23 cellular contexts compared by ENCODE assay signal in the genomic region with DNA sequence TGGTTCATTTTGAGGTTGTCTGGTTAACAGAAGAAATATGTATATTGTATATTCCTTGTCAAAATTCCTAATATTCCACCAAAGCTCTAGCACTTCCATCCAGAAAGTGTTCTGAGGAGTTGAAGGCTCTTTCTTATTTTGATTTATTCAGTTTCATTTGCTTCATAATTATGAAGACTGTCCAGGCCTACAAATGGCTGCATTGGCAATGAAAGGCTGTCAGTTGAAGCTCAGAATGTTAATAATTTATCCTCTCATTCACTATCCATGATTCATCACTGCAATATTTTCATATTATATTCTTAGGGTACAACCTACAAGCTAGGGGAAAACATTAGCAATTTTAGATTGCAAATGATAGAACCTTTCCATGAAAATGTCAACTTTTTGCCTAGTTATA. TPM values are rescaled to one million over a fixed set of nuclear protein-coding genes. Genes with fewer than 3 reads are reported as not detected.
DNase-seq lines count a peak whose midpoint lies in the region; ATAC-seq and TF ChIP-seq lines count a peak whose summit lies in the region.
"Had no signal": no experiment of that assay in that cellular context is flagged by ENCODE, and none has a peak within 500 bp of the region (broad histone marks: within the 10 kb centered on the region; RNA-seq: fewer than 3 reads in every experiment).

No MANE protein-coding gene starts in this region.

- no peak overlapping the region for H3K4me3 ChIP-seq in osteoblast (ENCODE audit: insufficient read depth, low read length)
- H3K4me3 ChIP-seq: colonic mucosa, GM23248, heart right ventricle, smooth muscle cell, thoracic aorta, uterus had no signal

- H2AFZ ChIP-seq in osteoblast (ENCODE audit: low read length): no peak overlapping the region
- H2AFZ ChIP-seq: GM23248 had no signal

- no peaks in the 10 kb centered on the region for H3K9me3 Mint-ChIP-seq in activated CD8-positive, alpha-beta T cell treated with anti-CD3 and anti-CD28 coated beads for 36 hours
- no peaks in the 10 kb centered on the region for H3K9me3 Mint-ChIP-seq in activated CD8-positive, alpha-beta T cell treated with anti-CD3 and anti-CD28 coated beads, Interleukin-2, amount 10 ng/mL, durations not matched to agents 7 days and 5 days (ENCODE audit: insufficient read depth)
- H3K9me3 Mint-ChIP-seq in IgD-negative memory B cell: no peaks in the 10 kb centered on the region
- no peaks in the 10 kb centered on the region for H3K9me3 Mint-ChIP-seq in activated T-helper 17 cell treated with anti-CD3 and anti-CD28 coated beads, Interleukin-2, amount 50 U/mL, for 72 hours
- H3K9me3 Mint-ChIP-seq in Calu3 (ENCODE audit: low read depth, unreplicated experiment): no peaks in the 10 kb centered on the region

- H3K36me3 Mint-ChIP-seq in activated CD8-positive, alpha-beta T cell treated with anti-CD3 and anti-CD28 coated beads for 36 hours (ENCODE audit: low read depth): peaks cover 67% of the 10 kb centered on the region
- H3K36me3 Mint-ChIP-seq in activated CD8-positive, alpha-beta T cell treated with anti-CD3 and anti-CD28 coated beads, Interleukin-2, amount 10 ng/mL, durations not matched to agents 7 days and 5 days (ENCODE audit: low read depth): peaks cover 53% of the 10 kb centered on the region
- H3K36me3 Mint-ChIP-seq in IgD-negative memory B cell: peaks cover 10% of the 10 kb centered on the region
- peaks cover 85% of the 10 kb centered on the region for H3K36me3 Mint-ChIP-seq in activated T-helper 17 cell treated with anti-CD3 and anti-CD28 coated beads, Interleukin-2, amount 50 U/mL, for 72 hours (ENCODE audit: low read depth)
- no peaks in the 10 kb centered on the region for H3K36me3 Mint-ChIP-seq in Calu3 (ENCODE audit: insufficient read depth, unreplicated experiment)

- H3K9me3 ChIP-seq in osteoblast (ENCODE audit: low read depth, low read length): no peaks in the 10 kb centered on the region
- H3K9me3 ChIP-seq: colonic mucosa, heart right ventricle, thoracic aorta, uterus had no signal

- H3K4me2 ChIP-seq in osteoblast (ENCODE audit: insufficient read depth, low read length): no peak overlapping the region
- H3K4me2 ChIP-seq: smooth muscle cell had no signal

- POLR2A ChIA-PET in activated CD8-positive, alpha-beta T cell treated with anti-CD3 and anti-CD28 coated beads for 36 hours (lab: Charles Lee): no interaction called here
- POLR2A ChIA-PET in activated CD8-positive, alpha-beta T cell treated with anti-CD3 and anti-CD28 coated beads, Interleukin-2, amount 10 ng/mL, durations not matched to agents 7 days and 5 days (lab: Charles Lee): interaction anchor here (4.5 kb wide), 1 partner anchor 57 kb away, joined by 47 read pairs; a partner anchor contains a TSS

- no peaks in the 10 kb centered on the region for H3K27me3 ChIP-seq in osteoblast (ENCODE audit: insufficient read depth, low read length)
- H3K27me3 ChIP-seq: colonic mucosa, heart right ventricle, uterus had no signal

- H3K4me1 Mint-ChIP-seq in activated CD8-positive, alpha-beta T cell treated with anti-CD3 and anti-CD28 coated beads for 36 hours (ENCODE audit: low read depth): peaks cover 73% of the 10 kb centered on the region
- peaks cover 50% of the 10 kb centered on the region for H3K4me1 Mint-ChIP-seq in activated CD8-positive, alpha-beta T cell treated with anti-CD3 and anti-CD28 coated beads, Interleukin-2, amount 10 ng/mL, durations not matched to agents 7 days and 5 days (ENCODE audit: low read depth)
- H3K4me1 Mint-ChIP-seq in IgD-negative memory B cell (peaks cover 61 to 71% (median 67%) of the 10 kb centered on the region in 3 donors), Calu3 (ENCODE audit: low read depth, unreplicated experiment) (peaks cover 18% of the 10 kb centered on the region)
- peaks cover 32% of the 10 kb centered on the region for H3K4me1 Mint-ChIP-seq in activated T-helper 17 cell treated with anti-CD3 and anti-CD28 coated beads, Interleukin-2, amount 50 U/mL, for 72 hours

- intact Hi-C loops in activated CD8-positive, alpha-beta T cell treated with anti-CD3 and anti-CD28 coated beads for 36 hours (cut with micrococcal nuclease): no loop called here
- intact Hi-C loops in Calu3 (cut with micrococcal nuclease; ENCODE audit: unreplicated experiment): no loop called here

- no peak overlapping the region for H3K4me3 Mint-ChIP-seq in activated CD8-positive, alpha-beta T cell treated with anti-CD3 and anti-CD28 coated beads for 36 hours
- no peak overlapping the region for H3K4me3 Mint-ChIP-seq in activated CD8-positive, alpha-beta T cell treated with anti-CD3 and anti-CD28 coated beads, Interleukin-2, amount 10 ng/mL, durations not matched to agents 7 days and 5 days
- H3K4me3 Mint-ChIP-seq in IgD-negative memory B cell (peak overlapping the region in 2 of 4 donors; percentile 29 to 38), Calu3 (ENCODE audit: low read depth, unreplicated experiment) (no peak overlapping the region)
- peak overlapping the region; percentile 35 for H3K4me3 Mint-ChIP-seq in activated T-helper 17 cell treated with anti-CD3 and anti-CD28 coated beads, Interleukin-2, amount 50 U/mL, for 72 hours

- H3K27ac Mint-ChIP-seq in activated CD8-positive, alpha-beta T cell treated with anti-CD3 and anti-CD28 coated beads for 36 hours: peak overlapping the region; percentile 60
- H3K27ac Mint-ChIP-seq in activated CD8-positive, alpha-beta T cell treated with anti-CD3 and anti-CD28 coated beads, Interleukin-2, amount 10 ng/mL, durations not matched to agents 7 days and 5 days: no peak overlapping the region
- H3K27ac Mint-ChIP-seq in IgD-negative memory B cell (peak overlapping the region; percentile 13 to 86 (median 31)), Calu3 (ENCODE audit: unreplicated experiment) (no peak overlapping the region)
- peak overlapping the region; percentile 72 for H3K27ac Mint-ChIP-seq in activated T-helper 17 cell treated with anti-CD3 and anti-CD28 coated beads, Interleukin-2, amount 50 U/mL, for 72 hours

- peak overlapping the region; percentile 20 for H3K27ac ChIP-seq in osteoblast (ENCODE audit: low read depth, low read length)
- H3K27ac ChIP-seq: colonic mucosa, GM23248, heart right ventricle, thoracic aorta, uterus had no signal

- DNase-seq in activated CD8-positive, alpha-beta T cell treated with anti-CD3 and anti-CD28 coated beads for 36 hours: no peak
- no peak for DNase-seq in activated CD8-positive, alpha-beta T cell treated with anti-CD3 and anti-CD28 coated beads, Interleukin-2, amount 10 ng/mL, durations not matched to agents 7 days and 5 days
- DNase-seq in osteoblast (ENCODE audit: insufficient read length, low spot score, missing footprints) (peak; percentile 30), UCSD-AML1 (lab: John Stamatoyannopoulos, UW; ENCODE audit: unreplicated experiment) (no peak), Calu3 (no peak)
- no peak for DNase-seq in stimulated activated CD8-positive, alpha-beta memory T cell treated with anti-CD3 and anti-CD28 coated beads, Interleukin-4, amount 100 ng/mL, for 48 hours
- DNase-seq: activated effector memory CD4-positive, alpha-beta T cell treated with anti-CD3 and anti-CD28 coated beads, Interleukin-2, amount 50 U/mL, for 16 hours; amniotic stem cell; colonic mucosa; DMS 273 treated with DMSO at 0.1 percent for 48 hours; effector memory CD4-positive, alpha-beta T cell; foreskin fibroblast; GM23248; heart right ventricle; left colon; NCI-H82; nucleus accumbens; stimulated activated CD4-positive, alpha-beta T cell treated with anti-CD3 and anti-CD28 coated beads, Interleukin-2, amount 100 ng/mL, for 24 hours; uterus had no signal

- no peak for ATAC-seq in activated CD8-positive, alpha-beta T cell treated with anti-CD3 and anti-CD28 coated beads for 36 hours
- ATAC-seq in activated CD8-positive, alpha-beta T cell treated with anti-CD3 and anti-CD28 coated beads, Interleukin-2, amount 10 ng/mL, durations not matched to agents 7 days and 5 days: no peak
- ATAC-seq in activated T-helper 17 cell treated with anti-CD3 and anti-CD28 coated beads, Interleukin-2, amount 50 U/mL, for 72 hours (replicated peaks): no peak
- ATAC-seq: heart right ventricle, left colon had no signal

- H3K27me3 Mint-ChIP-seq in activated CD8-positive, alpha-beta T cell treated with anti-CD3 and anti-CD28 coated beads for 36 hours: no peaks in the 10 kb centered on the region
- no peaks in the 10 kb centered on the region for H3K27me3 Mint-ChIP-seq in activated CD8-positive, alpha-beta T cell treated with anti-CD3 and anti-CD28 coated beads, Interleukin-2, amount 10 ng/mL, durations not matched to agents 7 days and 5 days (ENCODE audit: low read depth)
- H3K27me3 Mint-ChIP-seq in IgD-negative memory B cell: no peaks in the 10 kb centered on the region
- H3K27me3 Mint-ChIP-seq in activated T-helper 17 cell treated with anti-CD3 and anti-CD28 coated beads, Interleukin-2, amount 50 U/mL, for 72 hours: no peaks in the 10 kb centered on the region
- no peaks in the 10 kb centered on the region for H3K27me3 Mint-ChIP-seq in Calu3 (ENCODE audit: unreplicated experiment)

- TF ChIP-seq CTCF in activated CD8-positive, alpha-beta T cell treated with anti-CD3 and anti-CD28 coated beads for 36 hours (IDR thresholded peaks at IDR 0.05): no peak
- no peak for TF ChIP-seq CTCF in osteoblast (IDR thresholded peaks at IDR 0.05; ENCODE audit: extremely low read depth, low read depth, low read length)
- TF ChIP-seq CTCF in Calu3 (IDR thresholded peaks at IDR 0.05; ENCODE audit: unreplicated experiment): no peak

- H3K36me3 ChIP-seq in osteoblast (ENCODE audit: insufficient read depth, low read length): peaks cover 13% of the 10 kb centered on the region
- H3K36me3 ChIP-seq: colonic mucosa, thoracic aorta, uterus had no signal

- peaks cover 41% of the 10 kb centered on the region for H3K79me2 ChIP-seq in osteoblast (ENCODE audit: insufficient read depth, low read length)

- H3K4me1 ChIP-seq in osteoblast (ENCODE audit: insufficient read depth, low read length): peaks cover 23% of the 10 kb centered on the region
- H3K4me1 ChIP-seq: uterus had no signal

- H4K20me1 ChIP-seq in osteoblast (ENCODE audit: insufficient read depth, low read length): no peaks in the 10 kb centered on the region

- CTCF ChIA-PET in activated CD8-positive, alpha-beta T cell treated with anti-CD3 and anti-CD28 coated beads for 36 hours (lab: Charles Lee): interaction anchor here (1.1 kb wide), 1 partner anchor 10 kb away, joined by 4 read pairs; no protein-coding TSS in a partner anchor
- CTCF ChIA-PET in activated CD8-positive, alpha-beta T cell treated with anti-CD3 and anti-CD28 coated beads, Interleukin-2, amount 10 ng/mL, durations not matched to agents 7 days and 5 days (lab: Charles Lee): interaction anchor here (1.0 to 1.1 kb wide), 3 partner anchors 10 to 62 kb away, joined by 3 to 5 read pairs (median 3); no protein-coding TSS in a partner anchor
- CTCF ChIA-PET in Calu3 (lab: Charles Lee): no interaction called here

- BruUV-seq in Calu3 (replicated peaks; lab: Mats Ljungman, UMichigan): no TSS peak

RNA-seq across cellular contexts. Expression of a gene that starts 57.3 kb away (rescaled TPM):
- 10 to 100 TPM; 26.7 to 28.3 TPM for total RNA-seq in activated CD8-positive, alpha-beta T cell treated with anti-CD3 and anti-CD28 coated beads for 36 hours
- total RNA-seq in activated CD8-positive, alpha-beta T cell treated with anti-CD3 and anti-CD28 coated beads, Interleukin-2, amount 10 ng/mL, durations not matched to agents 7 days and 5 days: 10 to 100 TPM; 18.0 to 21.6 TPM
- polyA plus RNA-seq in IgD-negative memory B cell: 154 TPM
- total RNA-seq in activated T-helper 17 cell treated with anti-CD3 and anti-CD28 coated beads, Interleukin-2, amount 50 U/mL, for 72 hours: 10 to 100 TPM; 65.5 to 93.8 TPM
- total RNA-seq in osteoblast (88.4 and 94.1 TPM in 2 replicates), Calu3 (2022) (9.5 and 10.0 TPM in 2 replicates)

Comparison
In these comparisons a context has a peak if more than half of its experiments do, and no peak if none do; other contexts are left out.
1. H3K27ac Mint-ChIP-seq: peak in activated CD8-positive, alpha-beta T cell treated with anti-CD3 and anti-CD28 coated beads for 36 hours (single experiment), IgD-negative memory B cell (3 of 3) and activated T-helper 17 cell treated with anti-CD3 and anti-CD28 coated beads, Interleukin-2, amount 50 U/mL, for 72 hours (single experiment); none in activated CD8-positive, alpha-beta T cell treated with anti-CD3 and anti-CD28 coated beads, Interleukin-2, amount 10 ng/mL, durations not matched to agents 7 days and 5 days (single experiment) and Calu3 (single experiment).